Comparison of ENCODE assay signal across 8 cellular contexts in the genomic region with DNA sequence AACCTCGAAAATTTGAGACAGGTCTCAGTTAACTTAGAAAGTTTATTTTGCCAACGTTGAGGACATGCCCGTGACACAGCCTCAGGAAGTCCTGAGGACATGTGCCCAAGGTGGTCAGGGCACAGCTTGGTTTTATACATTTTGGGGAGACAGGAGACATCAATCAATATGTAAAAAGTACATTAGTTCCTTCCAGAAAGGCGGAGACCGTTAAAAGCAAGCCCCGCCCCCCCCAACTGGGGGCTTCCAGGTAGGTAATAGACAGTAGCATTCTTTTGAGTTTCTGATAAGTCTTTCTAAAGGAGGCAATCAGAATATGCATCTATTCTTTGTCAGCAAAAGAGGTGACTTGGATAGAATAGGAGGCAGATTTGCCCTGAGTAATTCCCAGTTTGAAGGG. TPM values are rescaled to one million over a fixed set of nuclear protein-coding genes. Genes with fewer than 3 reads are reported as not detected.
DNase-seq lines count a peak whose midpoint lies in the region; ATAC-seq, FAIRE-seq and TF ChIP-seq lines count a peak whose summit lies in the region.

No MANE protein-coding gene starts in this region.

- TF ChIP-seq EP300 in suprapubic skin (IDR thresholded peaks at IDR 0.05) = no peak

- H3K9me3 ChIP-seq in keratinocyte (ENCODE audit: control insufficient read depth, low read depth, low read length) = no peaks in the 10 kb centered on the region
- H3K9me3 ChIP-seq in suprapubic skin = no peaks in the 10 kb centered on the region

- H3K4me1 ChIP-seq in keratinocyte (ENCODE audit: control insufficient read depth, extremely low read depth, insufficient read depth, low read length) (peaks cover 6% of the 10 kb centered on the region), suprapubic skin (peaks cover 22% of the 10 kb centered on the region)

- FAIRE-seq in keratinocyte (lab: Jason Lieb, UNC) = no peak

- no peak for TF ChIP-seq POLR2A in suprapubic skin (IDR thresholded peaks at IDR 0.05)

- H3K4me3 ChIP-seq in keratinocyte (ENCODE audit: control insufficient read depth in 2 of 3, extremely low read depth in 1 of 3, insufficient read depth in 2 of 3, low read depth in 1 of 3, low read length in 3 of 3) (peak overlapping the region; percentile 68 to 87 (median 78)), suprapubic skin (peak overlapping the region; percentile 86)

- H3K36me3 ChIP-seq in keratinocyte (ENCODE audit: control insufficient read depth in 2 of 2, extremely low read depth in 1 of 2, insufficient read depth in 2 of 2, low read length in 2 of 2) (peaks cover 1 to 8% of the 10 kb centered on the region in 2 experiments), suprapubic skin (no peaks in the 10 kb centered on the region)

- H3K36me3 Mint-ChIP-seq in T-helper 1 cell treated with Interleukin-12 subunit alpha and Interleukin-12 subunit beta and Interleukin-4 antibody, amounts not matched to agents 30 μg/mL and 1 μg/mL, for 36 hours (ENCODE audit: low read depth) = peaks cover 9% of the 10 kb centered on the region
- peaks cover 12% of the 10 kb centered on the region for H3K36me3 Mint-ChIP-seq in activated naive CD8-positive, alpha-beta T cell

- peak overlapping the region; percentile 92 for H2AFZ ChIP-seq in keratinocyte (ENCODE audit: control insufficient read depth, low read length)

- peaks cover 3% of the 10 kb centered on the region for H3K9me1 ChIP-seq in keratinocyte (ENCODE audit: control insufficient read depth, extremely low read depth, insufficient read depth, low read length)

- H3K27me3 Mint-ChIP-seq in T-helper 1 cell treated with Interleukin-12 subunit alpha and Interleukin-12 subunit beta and Interleukin-4 antibody, amounts not matched to agents 30 μg/mL and 1 μg/mL, for 36 hours (ENCODE audit: low read depth) = no peaks in the 10 kb centered on the region
- H3K27me3 Mint-ChIP-seq in activated naive CD8-positive, alpha-beta T cell = no peaks in the 10 kb centered on the region

- WGBS in suprapubic skin = 20% methylated on average over 6 of the region's 6 CpGs

- H3K4me2 ChIP-seq in keratinocyte (ENCODE audit: control insufficient read depth, extremely low read depth, insufficient read depth, low read depth, low read length) = peak overlapping the region; percentile 95

- H3K4me1 Mint-ChIP-seq in T-helper 1 cell treated with Interleukin-12 subunit alpha and Interleukin-12 subunit beta and Interleukin-4 antibody, amounts not matched to agents 30 μg/mL and 1 μg/mL, for 36 hours (ENCODE audit: low read depth) = peaks cover 20% of the 10 kb centered on the region
- H3K4me1 Mint-ChIP-seq in activated naive CD8-positive, alpha-beta T cell (ENCODE audit: low read depth) = peaks cover 49% of the 10 kb centered on the region

- H3K27me3 ChIP-seq in keratinocyte (ENCODE audit: control insufficient read depth, extremely low read depth, insufficient read depth, low read length) (no peaks in the 10 kb centered on the region), suprapubic skin (no peaks in the 10 kb centered on the region)

- no peaks in the 10 kb centered on the region for H3K9me3 Mint-ChIP-seq in T-helper 1 cell treated with Interleukin-12 subunit alpha and Interleukin-12 subunit beta and Interleukin-4 antibody, amounts not matched to agents 30 μg/mL and 1 μg/mL, for 36 hours
- no peaks in the 10 kb centered on the region for H3K9me3 Mint-ChIP-seq in activated naive CD8-positive, alpha-beta T cell (ENCODE audit: low read depth)

- no peak for DNase-seq in T-helper 1 cell
- DNase-seq in keratinocyte (ENCODE audit: low read depth, low spot score) = no peak
- no peak for DNase-seq in suprapubic skin (ENCODE audit: low spot score in 2 of 2)
- DNase-seq in HK-2 (ENCODE audit: unreplicated experiment) = no peak
- no peak for DNase-seq in activated CD4-positive, CD25-positive, alpha-beta regulatory T cell (lab: John Stamatoyannopoulos, UW)

- H4K20me1 ChIP-seq in keratinocyte (ENCODE audit: control insufficient read depth, extremely low read depth, insufficient read depth, low read length) = no peaks in the 10 kb centered on the region

- peak overlapping the region; percentile 82 for H3K9ac ChIP-seq in keratinocyte (ENCODE audit: control insufficient read depth, extremely low read depth, insufficient read depth, low read length)

- peak overlapping the region; percentile 88 for H3K4me3 Mint-ChIP-seq in T-helper 1 cell treated with Interleukin-12 subunit alpha and Interleukin-12 subunit beta and Interleukin-4 antibody, amounts not matched to agents 30 μg/mL and 1 μg/mL, for 36 hours
- H3K4me3 Mint-ChIP-seq in activated naive CD8-positive, alpha-beta T cell = peak overlapping the region; percentile 98

- TF ChIP-seq CTCF in keratinocyte (optimal IDR thresholded peaks at IDR 0.05 in 1 of 3, IDR thresholded peaks at IDR 0.05 in 1 of 3, conservative IDR thresholded peaks at IDR 0.05 in 1 of 3; ENCODE audit: extremely low read depth in 1 of 3, insufficient read depth in 2 of 3, low read length in 3 of 3) (no peak), suprapubic skin (IDR thresholded peaks at IDR 0.05) (no peak)

- H3K27ac ChIP-seq in keratinocyte (ENCODE audit: control insufficient read depth, insufficient read depth, low read length) (peak overlapping the region; percentile 70), suprapubic skin (peak overlapping the region; percentile 61)

- dilution Hi-C loops in keratinocyte (cut with MboI; ENCODE audit: extremely low pct_ligation_motif_present, low sequenced_read_pairs) = no loop called here

- peak overlapping the region; percentile 70 for H3K27ac Mint-ChIP-seq in T-helper 1 cell treated with Interleukin-12 subunit alpha and Interleukin-12 subunit beta and Interleukin-4 antibody, amounts not matched to agents 30 μg/mL and 1 μg/mL, for 36 hours
- peak overlapping the region; percentile 92 for H3K27ac Mint-ChIP-seq in activated naive CD8-positive, alpha-beta T cell

- ATAC-seq in HG03066 (IDR thresholded peaks at IDR 0.05; ENCODE audit: low read depth, unreplicated experiment) = peak; percentile 7

- peaks cover 35% of the 10 kb centered on the region for H3K79me2 ChIP-seq in keratinocyte (ENCODE audit: control insufficient read depth, insufficient read depth, low read length)

RNA-seq across cellular contexts. Expression of gene MOCS2, which starts 0.6 kb away (rescaled TPM):
- polyA plus RNA-seq in keratinocyte = 28.2 to 54.3 TPM (median 50.3 TPM) in 3 replicates
- polyA plus RNA-seq in keratinocyte (2011; ENCODE audit: low read depth) = 17.3 TPM
- polyA plus RNA-seq in keratinocyte (2011; cell fraction: cytosol; rRNA removed) = 44.0 and 62.9 TPM in 2 replicates
- 18.8 and 26.8 TPM in 2 replicates for polyA plus RNA-seq in keratinocyte (2011; cell fraction: nucleus; rRNA removed)
- polyA plus RNA-seq in keratinocyte (2012; ENCODE audit: low replicate concordance) = 25.5 and 44.7 TPM in 2 replicates
- polyA minus RNA-seq in keratinocyte = 0.52 to 20.4 TPM (median 17.2 TPM) in 3 replicates
- polyA minus RNA-seq in keratinocyte (2011; cell fraction: cytosol; rRNA and poly(A)+ RNA removed) = 13.2 TPM
- polyA minus RNA-seq in keratinocyte (2011; cell fraction: nucleus; rRNA and poly(A)+ RNA removed) = 4.6 and 9.9 TPM in 2 replicates
- total RNA-seq in suprapubic skin = 10 to 100 TPM; 17.4 to 31.0 (median 23.0) TPM
